In the genomic region with DNA sequence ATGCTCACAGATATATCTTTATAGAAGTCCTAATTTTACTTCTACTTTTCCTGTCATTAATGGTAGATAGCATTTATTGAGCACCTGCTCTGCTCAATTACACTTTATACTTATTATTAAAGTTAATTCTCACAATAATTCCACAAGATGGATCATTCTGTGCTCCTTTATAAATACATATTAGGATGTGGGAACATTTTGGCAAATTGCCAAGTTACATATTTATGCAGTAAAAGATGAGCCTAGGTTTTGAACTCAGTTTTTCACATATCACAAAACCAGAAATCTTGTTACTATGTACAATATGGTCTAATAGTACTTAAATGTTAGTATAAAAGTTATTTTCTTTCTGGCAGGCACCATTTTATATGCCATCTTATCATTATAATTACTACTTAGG, we compare ENCODE assay signal across 21 cellular contexts.
"Had no signal": no experiment of that assay in that cellular context is flagged by ENCODE, and none has a peak within 500 bp of the region (broad histone marks: within the 10 kb centered on the region; RNA-seq: fewer than 3 reads in every experiment).

No MANE protein-coding gene starts in this region.

- H3K36me3 ChIP-seq: breast epithelium, colonic mucosa, esophagus squamous epithelium, gastrocnemius medialis, neural progenitor cell, upper lobe of left lung had no signal

- H3K27me3 ChIP-seq: breast epithelium, colonic mucosa, esophagus squamous epithelium, gastrocnemius medialis, neural progenitor cell, upper lobe of left lung had no signal

- H3K4me1 ChIP-seq: breast epithelium, colonic mucosa, esophagus squamous epithelium, gastrocnemius medialis, neural progenitor cell, upper lobe of left lung had no signal

- H3K27ac ChIP-seq: breast epithelium, colonic mucosa, esophagus squamous epithelium, gastrocnemius medialis, neural progenitor cell, upper lobe of left lung had no signal

- H3K9me3 ChIP-seq: breast epithelium, colonic mucosa, esophagus squamous epithelium, gastrocnemius medialis, upper lobe of left lung had no signal

- H3K4me3 ChIP-seq: breast epithelium, colonic mucosa, esophagus squamous epithelium, gastrocnemius medialis, neural progenitor cell, upper lobe of left lung had no signal

- ATAC-seq: activated T-cell treated with anti-CD3 and anti-CD28 coated beads, Interleukin-2, amount 50 U/mL, for 72 hours; gastrocnemius medialis; left ventricle myocardium superior; naive thymus-derived CD8-positive, alpha-beta T cell had no signal

- DNase-seq: activated CD4-positive, alpha-beta memory T cell treated with anti-CD3 and anti-CD28 coated beads for 36 hours; activated CD4-positive, alpha-beta T cell treated with anti-CD3 and anti-CD28 coated beads for 4 hours; activated CD4-positive, CD25-positive, alpha-beta regulatory T cell; activated effector memory CD4-positive, alpha-beta T cell treated with Interleukin-2 at 50 U/mL for 16 hours; activated naive CD4-positive, alpha-beta T cell treated with anti-CD3 and anti-CD28 coated beads for 36 hours; activated naive CD8-positive, alpha-beta T cell treated with anti-CD3 and anti-CD28 coated beads, Interleukin-2, amount 10 ng/mL, durations not matched to agents 7 days and 5 days; activated T-cell treated with anti-CD3 and anti-CD28 coated beads, Interleukin-2, amount 50 U/mL, for 72 hours; amniotic stem cell; colonic mucosa; esophagus squamous epithelium; gastrocnemius medialis; hypothalamus; left ventricle myocardium superior; mammary epithelial cell; naive thymus-derived CD8-positive, alpha-beta T cell; retina; stimulated activated CD4-positive, alpha-beta T cell treated with anti-CD3 and anti-CD28 coated beads, Interleukin-4, amount 100 ng/mL, for 24 hours; stimulated activated naive CD4-positive, alpha-beta T cell treated with Interleukin-2 at 50 U/mL for 16 hours; upper lobe of left lung had no signal
